In the genomic region with DNA sequence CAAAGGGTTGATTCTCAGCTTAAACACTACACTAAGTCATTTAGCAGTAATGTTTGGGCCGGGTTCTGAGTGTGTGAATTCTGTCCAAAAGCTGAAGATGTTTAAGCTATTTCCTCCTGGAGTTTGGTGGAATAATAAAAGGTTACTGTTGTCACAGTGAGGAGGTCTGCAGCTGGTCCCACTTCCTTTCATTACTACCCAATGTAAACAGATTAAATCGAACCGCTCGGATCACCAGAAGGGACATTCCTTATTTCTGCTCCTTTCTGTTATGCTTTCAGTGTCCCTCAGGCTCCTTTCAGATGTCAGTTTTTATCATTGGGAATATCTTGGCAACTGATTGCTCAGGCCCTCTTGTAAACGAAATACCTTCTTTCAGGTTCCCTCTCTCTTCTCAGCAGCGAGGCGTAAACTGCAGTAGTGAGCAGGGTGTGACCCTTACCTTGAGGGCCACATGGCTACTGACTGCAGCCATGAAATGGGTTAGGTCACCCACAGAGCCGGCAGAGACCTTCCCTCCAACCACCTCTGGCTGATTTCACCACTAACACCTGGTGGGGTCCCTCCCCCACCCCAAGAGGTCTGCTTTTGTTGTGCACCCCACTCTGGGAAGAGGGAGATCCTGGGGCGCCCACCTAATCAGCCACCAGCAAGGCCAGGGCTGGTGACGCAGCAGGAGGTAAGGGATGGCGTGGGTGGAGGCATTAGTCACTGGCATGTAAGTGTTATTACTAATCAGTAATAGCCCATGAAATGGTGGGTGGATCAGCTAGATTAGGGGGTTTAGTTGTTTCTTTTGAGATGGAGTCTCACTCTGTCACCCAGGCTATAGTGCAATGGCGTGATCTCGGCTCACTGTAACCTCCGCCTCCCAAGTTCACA, we compare ENCODE assay signal across 8 cellular contexts.
A peak's percentile ranks its signal among the peaks of the same experiment; 100 is the strongest.
DNase-seq lines count a peak whose midpoint lies in the region; ATAC-seq, FAIRE-seq and TF ChIP-seq lines count a peak whose summit lies in the region.

No MANE protein-coding gene starts in this region.

- no peak for FAIRE-seq in RCC 7860 (lab: Jason Lieb, UNC)

- no peak for TF ChIP-seq POLR2A in uterus (IDR thresholded peaks at IDR 0.05)

- intact Hi-C loops in uterus (cut with DNase I; ENCODE audit: low total_unique reads) = no loop called here

- no peaks in the 10 kb centered on the region for H3K36me3 ChIP-seq in uterus

- TF ChIP-seq CTCF in epithelial cell of esophagus (IDR thresholded peaks at IDR 0.05; ENCODE audit: insufficient read depth, low read depth, low read length, missing control alignments) (no peak), uterus (IDR thresholded peaks at IDR 0.05) (no peak)

- H3K4me1 ChIP-seq in uterus = peaks cover 0 to 8% of the 10 kb centered on the region in 2 donors

- DNase-seq in ELR (ENCODE audit: low read depth) (peak; percentile 93), RCC 7860 (ENCODE audit: low spot score) (peak; percentile 17), epithelial cell of esophagus (ENCODE audit: low read depth) (peak; percentile 90), uterus (no peak), NCI-H526 treated with DMSO at 0.1 percent for 48 hours (lab: John Stamatoyannopoulos, UW) (no peak)
- peak in 2 of 3 donors; percentile 9 to 17 for DNase-seq in stimulated activated CD4-positive, alpha-beta T cell treated with anti-CD3 and anti-CD28 coated beads, Interleukin-12 subunit alpha, Interleukin-12 subunit beta, amount 100 ng/mL, for 48 hours (ENCODE audit: low read depth in 2 of 3, low spot score in 1 of 3)

- ATAC-seq in HG03135 (IDR thresholded peaks at IDR 0.05; ENCODE audit: unreplicated experiment) (no peak), GM21737 (IDR thresholded peaks at IDR 0.05; ENCODE audit: unreplicated experiment) (no peak)

- H3K27me3 ChIP-seq in uterus = no peaks in the 10 kb centered on the region

- H3K4me3 ChIP-seq in epithelial cell of esophagus (ENCODE audit: low read length) = no peak overlapping the region
- H3K4me3 ChIP-seq in uterus = no peak overlapping the region

- H3K9me3 ChIP-seq in uterus = no peaks in the 10 kb centered on the region

- H3K27ac ChIP-seq in uterus = no peak overlapping the region

Comparison
In these comparisons a context has a peak if more than half of its experiments do, and no peak if none do; other contexts are left out.
1. DNase-seq: peak in ELR (single experiment), RCC 7860 (single experiment), epithelial cell of esophagus (single experiment) and stimulated activated CD4-positive, alpha-beta T cell treated with anti-CD3 and anti-CD28 coated beads, Interleukin-12 subunit alpha, Interleukin-12 subunit beta, amount 100 ng/mL, for 48 hours (2 of 3); none in uterus (0 of 2) and NCI-H526 treated with DMSO at 0.1 percent for 48 hours (single experiment).